Comparison of ENCODE assay signal across 19 cellular contexts in the genomic region with DNA sequence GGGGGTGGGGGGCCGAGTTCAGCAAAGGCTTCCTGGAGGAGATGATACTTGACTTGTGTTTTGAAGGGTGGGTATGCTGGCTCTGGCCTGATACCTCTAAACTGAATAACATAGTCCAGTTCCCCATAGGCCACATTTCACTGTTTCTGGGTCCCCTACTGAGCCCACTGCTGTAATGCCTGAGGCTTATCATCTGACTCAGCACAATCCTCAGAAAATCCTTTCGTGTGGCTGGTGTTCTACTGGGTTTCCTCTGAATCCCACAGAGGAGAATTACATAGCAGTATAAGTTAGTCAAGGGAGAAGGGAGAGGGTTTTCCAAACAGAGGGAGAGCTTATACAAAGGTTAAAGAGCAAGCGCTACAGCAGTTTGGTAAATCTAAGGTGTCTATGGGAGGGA. TPM values are rescaled to one million over a fixed set of nuclear protein-coding genes. Genes with fewer than 3 reads are reported as not detected.
A peak's percentile ranks its signal among the peaks of the same experiment; 100 is the strongest.
DNase-seq lines count a peak whose midpoint lies in the region; ATAC-seq, FAIRE-seq and TF ChIP-seq lines count a peak whose summit lies in the region.
"Had no signal": no experiment of that assay in that cellular context is flagged by ENCODE, and none has a peak within 500 bp of the region (broad histone marks: within the 10 kb centered on the region; RNA-seq: fewer than 3 reads in every experiment).

No MANE protein-coding gene starts in this region.

- H2AK5ac ChIP-seq in H1 (ENCODE audit: low read depth, low read length), result no peak overlapping the region

- no peak for TF ChIP-seq POLR2A in H1 (IDR thresholded peaks at IDR 0.05; ENCODE audit: control extremely low read depth in 1 of 2, low read depth in 2 of 2, low read length in 2 of 2)

- no peak for FAIRE-seq in H1 (lab: Jason Lieb, UNC)

- no peak overlapping the region for H4K5ac ChIP-seq in H1 (ENCODE audit: insufficient read length, low read depth, low read length)

- no peak overlapping the region for H3K18ac ChIP-seq in H1 (ENCODE audit: extremely low read depth, low read length)

- TF ChIP-seq RAD21 in H1 (IDR thresholded peaks at IDR 0.05 in 1 of 2, conservative IDR thresholded peaks at IDR 0.05 in 1 of 2; ENCODE audit: low read depth in 2 of 2, low read length in 2 of 2), result no peak

- WGBS in H1 (ENCODE audit: extremely low coverage in 1 of 2, insufficient coverage in 1 of 2, insufficient read length in 1 of 2, insufficient replicate concordance in 2 of 2, low coverage in 1 of 2, low lambda C conversion rate in 2 of 2, missing lambda C conversion rate in 1 of 2), 2 experiments, result 74% methylated on average over 3 of the region's 3 CpGs; no CpG with 5 or more reads in 1 of the 2 experiments

- H3K79me2 ChIP-seq in H1 (ENCODE audit: control insufficient read depth in 1 of 2, insufficient read depth in 2 of 2, low read length in 2 of 2), result peaks cover 0 to 14% of the 10 kb centered on the region in 2 experiments; a peak in 2 of 4 replicates

- no peak overlapping the region for H3K56ac ChIP-seq in H1 (replicated peaks; ENCODE audit: insufficient read length, low read depth, low read length)

- TF ChIP-seq CTCF in H1 (IDR thresholded peaks at IDR 0.05; ENCODE audit: control extremely low read depth in 1 of 3, insufficient read depth in 1 of 3, low read depth in 1 of 3, low read length in 3 of 3) (no peak), mesothelial cell of epicardium (IDR thresholded peaks at IDR 0.05; ENCODE audit: unreplicated experiment) (no peak)

- CTCF ChIA-PET in H1 (lab: Charles Lee; ENCODE audit: partially characterized antibody), result interaction anchor here (0.6 to 0.8 kb wide), 2 partner anchors 10 to 20 kb away, joined by 3 to 4 read pairs; no protein-coding TSS in a partner anchor

- H3K27ac Mint-ChIP-seq in activated naive CD8-positive, alpha-beta T cell treated with anti-CD3 and anti-CD28 coated beads for 36 hours, result peak overlapping the region; percentile 52
- no peak overlapping the region for H3K27ac Mint-ChIP-seq in activated naive CD8-positive, alpha-beta T cell treated with anti-CD3 and anti-CD28 coated beads, Interleukin-2, amount 50 U/mL, for 24 hours
- H3K27ac Mint-ChIP-seq in stimulated activated memory B cell treated with anti-CD40 and anti-IgM and Interleukin-4, amounts not matched to agents 10 μg/mL and 1 μg/mL and 100 μg/mL, for 72 hours, result peak overlapping the region; percentile 97
- H3K27ac Mint-ChIP-seq in T-helper 17 cell (no peak overlapping the region), mesothelial cell of epicardium (no peak overlapping the region)

- H3K9me3 ChIP-seq in H1 (ENCODE audit: insufficient read depth in 2 of 2, low read depth in 1 of 2, low read length in 1 of 2) (peaks cover 6 to 10% of the 10 kb centered on the region in 2 experiments; a peak in 3 of 4 replicates), T-helper 17 cell (ENCODE audit: control insufficient read depth, low read length, poor library complexity, severe bottlenecking) (no peaks in the 10 kb centered on the region)
- H3K9me3 ChIP-seq: BE2C had no signal

- no peaks in the 10 kb centered on the region for H3K79me1 ChIP-seq in H1 (ENCODE audit: low read depth, low read length)

- no peak overlapping the region for H3K23ac ChIP-seq in H1 (ENCODE audit: insufficient read length)

- peaks cover 9% of the 10 kb centered on the region for H3K36me3 Mint-ChIP-seq in activated naive CD8-positive, alpha-beta T cell treated with anti-CD3 and anti-CD28 coated beads for 36 hours
- peaks cover 3% of the 10 kb centered on the region for H3K36me3 Mint-ChIP-seq in activated naive CD8-positive, alpha-beta T cell treated with anti-CD3 and anti-CD28 coated beads, Interleukin-2, amount 50 U/mL, for 24 hours (ENCODE audit: low read depth)
- no peaks in the 10 kb centered on the region for H3K36me3 Mint-ChIP-seq in stimulated activated memory B cell treated with anti-CD40 and anti-IgM and Interleukin-4, amounts not matched to agents 10 μg/mL and 1 μg/mL and 100 μg/mL, for 72 hours
- no peaks in the 10 kb centered on the region for H3K36me3 Mint-ChIP-seq in T-helper 17 cell (ENCODE audit: low read depth)
- H3K36me3 Mint-ChIP-seq in mesothelial cell of epicardium, result peaks cover 5% of the 10 kb centered on the region

- H3K27me3 Mint-ChIP-seq in activated naive CD8-positive, alpha-beta T cell treated with anti-CD3 and anti-CD28 coated beads for 36 hours, result peaks cover 6% of the 10 kb centered on the region
- peaks cover 5% of the 10 kb centered on the region for H3K27me3 Mint-ChIP-seq in activated naive CD8-positive, alpha-beta T cell treated with anti-CD3 and anti-CD28 coated beads, Interleukin-2, amount 50 U/mL, for 24 hours
- H3K27me3 Mint-ChIP-seq in stimulated activated memory B cell treated with anti-CD40 and anti-IgM and Interleukin-4, amounts not matched to agents 10 μg/mL and 1 μg/mL and 100 μg/mL, for 72 hours, result no peaks in the 10 kb centered on the region
- H3K27me3 Mint-ChIP-seq in T-helper 17 cell, result peaks cover 36% of the 10 kb centered on the region
- peaks cover 11% of the 10 kb centered on the region for H3K27me3 Mint-ChIP-seq in mesothelial cell of epicardium (ENCODE audit: low read depth)

- no peak overlapping the region for H3K4ac ChIP-seq in H1 (replicated peaks; ENCODE audit: insufficient read length, low read depth, low read length)

- no peak for DNase-seq in activated naive CD8-positive, alpha-beta T cell treated with anti-CD3 and anti-CD28 coated beads for 36 hours
- DNase-seq in activated naive CD8-positive, alpha-beta T cell treated with anti-CD3 and anti-CD28 coated beads, Interleukin-2, amount 50 U/mL, for 24 hours, result no peak
- peak; percentile 14 for DNase-seq in RPMI7951 (ENCODE audit: low read depth)
- no peak for DNase-seq in H1 (ENCODE audit: low read depth in 1 of 2, low spot score in 2 of 2)
- DNase-seq in T-helper 17 cell, result no peak
- DNase-seq in HT-29 (ENCODE audit: low spot score), result no peak
- DNase-seq in mesothelial cell of epicardium (ENCODE audit: low spot score in 2 of 2, unreplicated experiment in 2 of 2), result no peak
- DNase-seq: 8988T, BE2C, COR-L47, DMS79, NCI-H1105, NCI-H146, NCI-H2029 treated with DMSO at 0.1 percent for 48 hours, NCI-H226, NCI-H510A treated with DMSO at 0.1 percent for 48 hours, NCI-H748 treated with DMSO at 0.1 percent for 48 hours had no signal

- H4K20me1 ChIP-seq in H1 (replicated peaks in 1 of 2; ENCODE audit: control insufficient read depth in 1 of 2, insufficient read depth in 2 of 2, low read length in 2 of 2), result peaks cover 0 to 3% of the 10 kb centered on the region in 2 experiments

- H2BK5ac ChIP-seq in H1 (ENCODE audit: low read depth, low read length), result no peak overlapping the region

- no peak overlapping the region for H2BK20ac ChIP-seq in H1 (ENCODE audit: low read length)

- ATAC-seq in activated naive CD8-positive, alpha-beta T cell treated with anti-CD3 and anti-CD28 coated beads, Interleukin-2, amount 50 U/mL, for 24 hours, result no peak
- ATAC-seq in stimulated activated memory B cell treated with anti-CD40 and anti-IgM and Interleukin-4, amounts not matched to agents 10 μg/mL and 1 μg/mL and 100 μg/mL, for 72 hours, result no peak
- no peak for ATAC-seq in T-helper 17 cell
- ATAC-seq: Panc1 had no signal

- no peak overlapping the region for H2BK120ac ChIP-seq in H1 (replicated peaks; ENCODE audit: low read depth, low read length)

- H4K91ac ChIP-seq in H1 (replicated peaks; ENCODE audit: insufficient read length, low read length), result no peak overlapping the region

- peaks cover 2% of the 10 kb centered on the region for H3K23me2 ChIP-seq in H1 (ENCODE audit: low read depth, low read length)

- peaks cover 7% of the 10 kb centered on the region for H3K9me3 Mint-ChIP-seq in activated naive CD8-positive, alpha-beta T cell treated with anti-CD3 and anti-CD28 coated beads for 36 hours
- peaks cover 4% of the 10 kb centered on the region for H3K9me3 Mint-ChIP-seq in activated naive CD8-positive, alpha-beta T cell treated with anti-CD3 and anti-CD28 coated beads, Interleukin-2, amount 50 U/mL, for 24 hours
- peaks cover 3% of the 10 kb centered on the region for H3K9me3 Mint-ChIP-seq in stimulated activated memory B cell treated with anti-CD40 and anti-IgM and Interleukin-4, amounts not matched to agents 10 μg/mL and 1 μg/mL and 100 μg/mL, for 72 hours
- H3K9me3 Mint-ChIP-seq in mesothelial cell of epicardium, result peaks cover 15% of the 10 kb centered on the region

- no peak overlapping the region for H2AFZ ChIP-seq in H1 (ENCODE audit: low read length)

- no peak for TF ChIP-seq EP300 in H1 (IDR thresholded peaks at IDR 0.05; ENCODE audit: borderline replicate concordance in 1 of 2, low read depth in 2 of 2, low read length in 2 of 2)

- no peak overlapping the region for H3K4me3 ChIP-seq in H1 (ENCODE audit: extremely low read depth in 1 of 4, insufficient read depth in 2 of 4, low read depth in 3 of 4, low read length in 4 of 4)

- H4K8ac ChIP-seq in H1 (ENCODE audit: extremely low read depth, insufficient read depth, low read length), result no peak overlapping the region

- H3K4me1 Mint-ChIP-seq in activated naive CD8-positive, alpha-beta T cell treated with anti-CD3 and anti-CD28 coated beads for 36 hours, result peaks cover 22% of the 10 kb centered on the region
- H3K4me1 Mint-ChIP-seq in activated naive CD8-positive, alpha-beta T cell treated with anti-CD3 and anti-CD28 coated beads, Interleukin-2, amount 50 U/mL, for 24 hours, result peaks cover 29% of the 10 kb centered on the region
- H3K4me1 Mint-ChIP-seq in stimulated activated memory B cell treated with anti-CD40 and anti-IgM and Interleukin-4, amounts not matched to agents 10 μg/mL and 1 μg/mL and 100 μg/mL, for 72 hours, result peaks cover 32% of the 10 kb centered on the region
- H3K4me1 Mint-ChIP-seq in T-helper 17 cell, result peaks cover 18% of the 10 kb centered on the region
- H3K4me1 Mint-ChIP-seq in mesothelial cell of epicardium, result peaks cover 11% of the 10 kb centered on the region

- H2BK15ac ChIP-seq in H1 (ENCODE audit: low read length), result no peak overlapping the region

- H2BK12ac ChIP-seq in H1 (ENCODE audit: low read depth, low read length), result no peak overlapping the region

- no peaks in the 10 kb centered on the region for H3K27me3 ChIP-seq in H1 (replicated peaks in 1 of 4; ENCODE audit: control insufficient read depth in 3 of 4, extremely low read depth in 1 of 4, insufficient read depth in 3 of 4, low read length in 3 of 4)
- H3K27me3 ChIP-seq: BE2C had no signal

- no peak overlapping the region for H3K14ac ChIP-seq in H1 (ENCODE audit: insufficient read length)

- no peaks in the 10 kb centered on the region for H3K36me3 ChIP-seq in H1 (ENCODE audit: control insufficient read depth in 2 of 4, insufficient read depth in 4 of 4, low read length in 3 of 4)
- H3K36me3 ChIP-seq: BE2C had no signal

- H3K27ac ChIP-seq in H1 (ENCODE audit: low read depth, low read length), result no peak overlapping the region

- H3K4me1 ChIP-seq in H1 (replicated peaks in 1 of 4; ENCODE audit: control insufficient read depth in 3 of 4, insufficient read depth in 4 of 4, low read length in 3 of 4), result peaks cover 0 to 3% (median 0%) of the 10 kb centered on the region in 4 experiments; a peak in 1 of 7 replicates

- no peak overlapping the region for H3K4me2 ChIP-seq in H1 (ENCODE audit: insufficient read depth in 1 of 2, low read depth in 2 of 2, low read length in 2 of 2)

- H3K4me3 Mint-ChIP-seq in activated naive CD8-positive, alpha-beta T cell treated with anti-CD3 and anti-CD28 coated beads for 36 hours, result no peak overlapping the region
- H3K4me3 Mint-ChIP-seq in activated naive CD8-positive, alpha-beta T cell treated with anti-CD3 and anti-CD28 coated beads, Interleukin-2, amount 50 U/mL, for 24 hours, result no peak overlapping the region
- H3K4me3 Mint-ChIP-seq in stimulated activated memory B cell treated with anti-CD40 and anti-IgM and Interleukin-4, amounts not matched to agents 10 μg/mL and 1 μg/mL and 100 μg/mL, for 72 hours, result no peak overlapping the region
- no peak overlapping the region for H3K4me3 Mint-ChIP-seq in T-helper 17 cell
- no peak overlapping the region for H3K4me3 Mint-ChIP-seq in mesothelial cell of epicardium

- H3K9ac ChIP-seq in H1 (replicated peaks in 1 of 4; ENCODE audit: extremely low read depth in 1 of 4, low read depth in 3 of 4, low read length in 3 of 4), result no peak overlapping the region

- POLR2A ChIA-PET in H1 (lab: Charles Lee; ENCODE audit: partially characterized antibody), result no interaction called here

RNA-seq across cellular contexts. Expression of a gene that starts 2.8 kb away (rescaled TPM):
- 10 to 100 TPM; 17.7 to 20.3 TPM for total RNA-seq in activated naive CD8-positive, alpha-beta T cell treated with anti-CD3 and anti-CD28 coated beads for 36 hours
- total RNA-seq in RPMI7951 (2014; rRNA removed; shearing (Covaris generic)), result 12.5 and 12.6 TPM in 2 replicates
- total RNA-seq in H1 (2021; fragmentation: NEBNext Ultra II Directional; extraction: Animal tissue kit (Norgen Biotek cat#: 25700)), result 13.9 and 16.6 TPM in 2 replicates
- 4.6 and 6.9 TPM in 2 replicates for polyA plus RNA-seq in H1 (2011; rRNA removed)
- polyA plus RNA-seq in H1 (2011; cell fraction: cytosol; rRNA removed), result 10.4 TPM
- 4.4 TPM for polyA plus RNA-seq in H1 (2011; cell fraction: nucleus; rRNA removed)
- polyA plus RNA-seq in H1 (2012, experiment 1 of 2), result 13.7 to 15.7 TPM (median 14.7 TPM) in 4 replicates
- 0.66 TPM for polyA plus RNA-seq in H1 (2012, experiment 2 of 2)
- polyA plus RNA-seq in H1 (2013, experiment 1 of 2), result 12.1 TPM
- polyA plus RNA-seq in H1 (2013, experiment 2 of 2), result 11.9 TPM
- polyA minus RNA-seq in H1 (2011; rRNA and poly(A)+ RNA removed), result 18.1 and 24.4 TPM in 2 replicates
- polyA minus RNA-seq in H1 (2011; cell fraction: cytosol; rRNA and poly(A)+ RNA removed), result 11.7 TPM
- polyA minus RNA-seq in H1 (2011; cell fraction: nucleus; rRNA and poly(A)+ RNA removed), result 24.7 TPM
- 10 to 100 TPM; 21.7 to 23.3 TPM for total RNA-seq in T-helper 17 cell
- 3.9 and 5.7 TPM in 2 replicates for total RNA-seq in HT-29 (2014; rRNA removed; shearing (Covaris generic))
- total RNA-seq in mesothelial cell of epicardium, result 16.6 to 17.9 TPM (median 16.9 TPM) in 3 replicates

Comparison
In these comparisons a context has a peak if more than half of its experiments do, and no peak if none do; other contexts are left out.
1. H3K27ac Mint-ChIP-seq: peak in activated naive CD8-positive, alpha-beta T cell treated with anti-CD3 and anti-CD28 coated beads for 36 hours (single experiment) and stimulated activated memory B cell treated with anti-CD40 and anti-IgM and Interleukin-4, amounts not matched to agents 10 μg/mL and 1 μg/mL and 100 μg/mL, for 72 hours (single experiment); none in activated naive CD8-positive, alpha-beta T cell treated with anti-CD3 and anti-CD28 coated beads, Interleukin-2, amount 50 U/mL, for 24 hours (single experiment), T-helper 17 cell (single experiment) and mesothelial cell of epicardium (single experiment).